1 cellular context compared by ENCODE assay signal in the genomic region with DNA sequence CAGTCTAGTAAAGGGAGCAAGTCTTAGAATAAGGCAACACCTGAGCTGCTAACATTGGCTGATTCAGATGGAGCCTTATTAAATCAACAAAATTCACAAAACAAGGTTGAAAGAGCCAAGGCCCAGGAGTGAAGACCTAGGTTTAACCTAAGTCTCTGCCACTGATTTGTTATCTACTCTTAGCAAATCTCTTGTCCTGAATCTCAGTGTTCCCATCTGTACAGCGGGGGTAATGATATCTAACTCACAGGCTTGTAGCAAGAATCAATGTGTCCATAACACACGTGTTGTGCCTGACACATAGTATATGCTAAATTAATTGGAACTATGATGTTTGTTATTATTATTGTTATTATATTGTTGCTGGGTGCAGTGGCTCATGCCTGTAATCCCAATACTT.
TF ChIP-seq lines count a peak whose summit lies in the region.

No MANE protein-coding gene starts in this region.

TF ChIP-seq in HEK293, 187 proteins besides CTCF, POLR2A, EP300 and RAD21 (continued from another document):
- no peak for TF ChIP-seq ZNF777 (tag by site-specific recombination; IDR thresholded peaks at IDR 0.05; ENCODE audit: borderline replicate concordance)
